In the genomic region with DNA sequence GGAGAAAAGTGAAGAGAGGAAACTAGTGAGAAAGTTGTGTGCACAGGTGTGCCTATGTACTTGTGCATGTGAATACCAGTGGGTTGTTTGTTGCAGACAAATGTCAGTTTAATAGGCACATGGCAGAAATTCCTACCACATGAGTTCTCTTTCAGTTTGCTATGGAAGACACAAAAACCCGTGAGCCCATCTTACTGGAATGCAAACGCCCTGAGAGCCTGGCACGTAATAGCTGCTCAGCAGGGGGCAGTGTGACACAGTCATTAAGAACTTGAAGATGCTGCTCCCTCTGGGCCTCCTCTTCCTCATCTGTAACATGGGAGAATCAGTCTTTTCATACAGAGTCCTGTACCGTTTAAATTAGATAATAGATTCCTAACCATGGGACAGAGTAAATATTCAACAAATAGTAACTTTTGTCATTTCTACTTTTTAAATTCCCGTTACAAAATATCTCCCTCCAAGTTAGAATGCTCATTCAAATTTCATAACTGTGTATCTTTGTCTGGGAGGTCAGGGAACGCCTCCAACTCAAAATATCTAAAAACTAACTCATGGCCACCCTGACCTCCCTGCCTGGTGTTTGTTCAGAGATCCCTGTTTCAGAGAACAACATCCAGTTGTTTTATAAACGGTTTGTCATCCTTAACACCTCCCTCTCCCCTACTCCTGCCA, we compare ENCODE assay signal across 1 cellular context.
A peak's percentile ranks its signal among the peaks of the same experiment; 100 is the strongest.
TF ChIP-seq lines count a peak whose summit lies in the region.

No MANE protein-coding gene starts in this region.

TF ChIP-seq in GM12878, 131 proteins besides CTCF, POLR2A, EP300 and RAD21 (continued from another document):
- TF ChIP-seq, protein P1, sequence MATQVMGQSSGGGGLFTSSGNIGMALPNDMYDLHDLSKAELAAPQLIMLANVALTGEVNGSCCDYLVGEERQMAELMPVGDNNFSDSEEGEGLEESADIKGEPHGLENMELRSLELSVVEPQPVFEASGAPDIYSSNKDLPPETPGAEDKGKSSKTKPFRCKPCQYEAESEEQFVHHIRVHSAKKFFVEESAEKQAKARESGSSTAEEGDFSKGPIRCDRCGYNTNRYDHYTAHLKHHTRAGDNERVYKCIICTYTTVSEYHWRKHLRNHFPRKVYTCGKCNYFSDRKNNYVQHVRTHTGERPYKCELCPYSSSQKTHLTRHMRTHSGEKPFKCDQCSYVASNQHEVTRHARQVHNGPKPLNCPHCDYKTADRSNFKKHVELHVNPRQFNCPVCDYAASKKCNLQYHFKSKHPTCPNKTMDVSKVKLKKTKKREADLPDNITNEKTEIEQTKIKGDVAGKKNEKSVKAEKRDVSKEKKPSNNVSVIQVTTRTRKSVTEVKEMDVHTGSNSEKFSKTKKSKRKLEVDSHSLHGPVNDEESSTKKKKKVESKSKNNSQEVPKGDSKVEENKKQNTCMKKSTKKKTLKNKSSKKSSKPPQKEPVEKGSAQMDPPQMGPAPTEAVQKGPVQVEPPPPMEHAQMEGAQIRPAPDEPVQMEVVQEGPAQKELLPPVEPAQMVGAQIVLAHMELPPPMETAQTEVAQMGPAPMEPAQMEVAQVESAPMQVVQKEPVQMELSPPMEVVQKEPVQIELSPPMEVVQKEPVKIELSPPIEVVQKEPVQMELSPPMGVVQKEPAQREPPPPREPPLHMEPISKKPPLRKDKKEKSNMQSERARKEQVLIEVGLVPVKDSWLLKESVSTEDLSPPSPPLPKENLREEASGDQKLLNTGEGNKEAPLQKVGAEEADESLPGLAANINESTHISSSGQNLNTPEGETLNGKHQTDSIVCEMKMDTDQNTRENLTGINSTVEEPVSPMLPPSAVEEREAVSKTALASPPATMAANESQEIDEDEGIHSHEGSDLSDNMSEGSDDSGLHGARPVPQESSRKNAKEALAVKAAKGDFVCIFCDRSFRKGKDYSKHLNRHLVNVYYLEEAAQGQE (IDR thresholded peaks at IDR 0.05; ENCODE audit: low read depth, low read length) = no peak
- TF ChIP-seq NFXL1 (IDR thresholded peaks at IDR 0.05; ENCODE audit: borderline replicate concordance) = no peak
- TF ChIP-seq TARDBP (IDR thresholded peaks at IDR 0.05; ENCODE audit: borderline replicate concordance) = no peak
- TF ChIP-seq FOS (IDR thresholded peaks at IDR 0.05; ENCODE audit: borderline replicate concordance, extremely low read depth, insufficient read length) = no peak
- TF ChIP-seq JUND (IDR thresholded peaks at IDR 0.05; ENCODE audit: low read depth, low read length) = no peak
- no peak for TF ChIP-seq POLR2AphosphoS5 (IDR thresholded peaks at IDR 0.05; ENCODE audit: low read length)
- 0 out of 2 replicates have a peak, but pooled peaks have one; percentile 1 for TF ChIP-seq IKZF1 (conservative IDR thresholded peaks at IDR 0.05)
